ENCODE assay signal across 1 cellular context in the genomic region with DNA sequence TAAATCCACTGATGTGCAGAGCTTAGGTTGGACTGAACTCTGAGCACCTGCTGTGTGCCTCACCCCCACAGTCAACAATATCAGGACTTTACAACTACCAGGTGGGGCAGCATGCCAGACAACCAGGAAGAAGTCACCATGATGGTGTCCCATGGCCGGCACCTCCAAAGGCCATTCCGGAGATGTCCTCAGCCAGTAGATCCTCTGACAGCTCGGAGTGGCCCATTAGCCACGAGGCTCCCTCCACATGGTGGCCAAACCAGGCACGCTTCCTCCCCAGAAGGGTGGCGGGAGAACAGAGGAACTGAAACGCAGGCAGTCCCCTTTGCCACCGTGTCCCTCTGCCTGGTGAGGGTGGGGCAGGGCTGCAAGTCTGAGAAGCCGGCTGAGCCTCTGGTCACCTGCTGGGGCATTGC.
TF ChIP-seq lines count a peak whose summit lies in the region.

No MANE protein-coding gene starts in this region.

TF ChIP-seq in GM12878, 131 proteins besides CTCF, POLR2A, EP300 and RAD21 (continued from another document):
- TF ChIP-seq, protein P1, sequence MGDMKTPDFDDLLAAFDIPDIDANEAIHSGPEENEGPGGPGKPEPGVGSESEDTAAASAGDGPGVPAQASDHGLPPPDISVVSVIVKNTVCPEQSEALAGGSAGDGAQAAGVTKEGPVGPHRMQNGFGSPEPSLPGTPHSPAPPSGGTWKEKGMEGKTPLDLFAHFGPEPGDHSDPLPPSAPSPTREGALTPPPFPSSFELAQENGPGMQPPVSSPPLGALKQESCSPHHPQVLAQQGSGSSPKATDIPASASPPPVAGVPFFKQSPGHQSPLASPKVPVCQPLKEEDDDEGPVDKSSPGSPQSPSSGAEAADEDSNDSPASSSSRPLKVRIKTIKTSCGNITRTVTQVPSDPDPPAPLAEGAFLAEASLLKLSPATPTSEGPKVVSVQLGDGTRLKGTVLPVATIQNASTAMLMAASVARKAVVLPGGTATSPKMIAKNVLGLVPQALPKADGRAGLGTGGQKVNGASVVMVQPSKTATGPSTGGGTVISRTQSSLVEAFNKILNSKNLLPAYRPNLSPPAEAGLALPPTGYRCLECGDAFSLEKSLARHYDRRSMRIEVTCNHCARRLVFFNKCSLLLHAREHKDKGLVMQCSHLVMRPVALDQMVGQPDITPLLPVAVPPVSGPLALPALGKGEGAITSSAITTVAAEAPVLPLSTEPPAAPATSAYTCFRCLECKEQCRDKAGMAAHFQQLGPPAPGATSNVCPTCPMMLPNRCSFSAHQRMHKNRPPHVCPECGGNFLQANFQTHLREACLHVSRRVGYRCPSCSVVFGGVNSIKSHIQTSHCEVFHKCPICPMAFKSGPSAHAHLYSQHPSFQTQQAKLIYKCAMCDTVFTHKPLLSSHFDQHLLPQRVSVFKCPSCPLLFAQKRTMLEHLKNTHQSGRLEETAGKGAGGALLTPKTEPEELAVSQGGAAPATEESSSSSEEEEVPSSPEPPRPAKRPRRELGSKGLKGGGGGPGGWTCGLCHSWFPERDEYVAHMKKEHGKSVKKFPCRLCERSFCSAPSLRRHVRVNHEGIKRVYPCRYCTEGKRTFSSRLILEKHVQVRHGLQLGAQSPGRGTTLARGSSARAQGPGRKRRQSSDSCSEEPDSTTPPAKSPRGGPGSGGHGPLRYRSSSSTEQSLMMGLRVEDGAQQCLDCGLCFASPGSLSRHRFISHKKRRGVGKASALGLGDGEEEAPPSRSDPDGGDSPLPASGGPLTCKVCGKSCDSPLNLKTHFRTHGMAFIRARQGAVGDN (IDR thresholded peaks at IDR 0.05), result peak; percentile 63
